In the genomic region with DNA sequence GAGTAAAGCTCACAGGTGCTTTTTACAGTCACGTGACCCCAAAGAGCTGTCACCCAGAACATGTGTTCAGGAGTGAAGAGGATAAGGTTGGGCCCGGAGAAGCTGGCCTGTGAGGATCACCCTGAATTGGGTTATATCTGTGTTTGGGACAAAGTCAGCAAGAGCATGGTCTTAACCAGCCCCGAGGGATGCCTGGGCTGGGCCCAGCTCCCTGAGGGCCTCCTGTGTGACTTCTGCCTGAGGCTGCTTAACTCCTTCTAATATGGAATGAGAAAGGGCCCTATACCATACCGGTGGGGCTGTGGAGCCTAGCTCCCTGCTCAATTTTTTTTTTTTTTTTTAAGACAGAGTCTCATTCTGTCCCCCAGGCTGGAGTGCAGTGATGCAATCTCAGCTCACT, we compare ENCODE assay signal across 12 cellular contexts. TPM values are rescaled to one million over a fixed set of nuclear protein-coding genes. Genes with fewer than 3 reads are reported as not detected.
A peak's percentile ranks its signal among the peaks of the same experiment; 100 is the strongest.
DNase-seq lines count a peak whose midpoint lies in the region; ATAC-seq and TF ChIP-seq lines count a peak whose summit lies in the region.
"Had no signal": no experiment of that assay in that cellular context is flagged by ENCODE, and none has a peak within 500 bp of the region (broad histone marks: within the 10 kb centered on the region; RNA-seq: fewer than 3 reads in every experiment).

No MANE protein-coding gene starts in this region.

- 77 to 90% (median 84%) methylated on average over 4 of the region's 4 CpGs for WGBS in stomach, 5 donors

- BruUV-seq in Calu3 (replicated peaks; lab: Mats Ljungman, UMichigan), result no TSS peak
- no TSS peak for BruUV-seq in Panc1 (replicated peaks; lab: Mats Ljungman, UMichigan)

- no peak for DNase-seq in Calu3
- no peak for DNase-seq in Panc1 (ENCODE audit: low read depth, low spot score)
- DNase-seq in epithelial cell of esophagus (ENCODE audit: low read depth), result no peak
- no peak for DNase-seq in NCI-H2107 treated with DMSO at 0.1 percent for 48 hours (lab: John Stamatoyannopoulos, UW; ENCODE audit: unreplicated experiment)
- no peak for DNase-seq in stomach
- no peak for DNase-seq in SW 1271 (lab: John Stamatoyannopoulos, UW)
- DNase-seq: NCI-H1092 treated with DMSO at 0.1 percent for 48 hours, NCI-H526 treated with DMSO at 0.1 percent for 48 hours had no signal

- intact Hi-C loops in Calu3 (cut with micrococcal nuclease; ENCODE audit: unreplicated experiment) (loop anchor here (10.0 kb wide), 1 partner anchor 66 kb away; no protein-coding TSS in a partner anchor), Panc1 (cut with micrococcal nuclease; ENCODE audit: unreplicated experiment) (no loop called here), stomach (cut with DNase I; ENCODE audit: low total_unique reads) (no loop called here)

- H3K27me3 Mint-ChIP-seq in Calu3 (ENCODE audit: unreplicated experiment), result no peaks in the 10 kb centered on the region

- peak overlapping the region; percentile 96 for H3K4me3 Mint-ChIP-seq in Calu3 (ENCODE audit: low read depth, unreplicated experiment)

- TF ChIP-seq CTCF in 22Rv1 (IDR thresholded peaks at IDR 0.05) (no peak), Calu3 (IDR thresholded peaks at IDR 0.05; ENCODE audit: unreplicated experiment) (no peak), Panc1 (IDR thresholded peaks at IDR 0.05) (no peak), epithelial cell of esophagus (IDR thresholded peaks at IDR 0.05; ENCODE audit: insufficient read depth, low read depth, low read length, missing control alignments) (no peak), stomach (IDR thresholded peaks at IDR 0.05) (no peak)

- peaks cover 56% of the 10 kb centered on the region for H3K4me1 Mint-ChIP-seq in Calu3 (ENCODE audit: low read depth, unreplicated experiment)

- H3K9me3 ChIP-seq in Panc1 (ENCODE audit: control insufficient read depth, insufficient read depth, low read depth, low read length) (no peaks in the 10 kb centered on the region), stomach (no peaks in the 10 kb centered on the region)
- H3K9me3 ChIP-seq: tibial nerve had no signal

- in situ Hi-C loops in Panc1 (cut with HindIII; ENCODE audit: low pct_unique_long_range_greater_than_20kb, low sequenced_read_pairs), result no loop called here

- ATAC-seq in Panc1 (no peak), GM21717 (IDR thresholded peaks at IDR 0.05; ENCODE audit: unreplicated experiment) (no peak)

- H3K36me3 Mint-ChIP-seq in Calu3 (ENCODE audit: insufficient read depth, unreplicated experiment), result peaks cover 70% of the 10 kb centered on the region

- TF ChIP-seq EP300 in stomach (IDR thresholded peaks at IDR 0.05), result no peak

- no peak overlapping the region for H3K27ac Mint-ChIP-seq in Calu3 (ENCODE audit: unreplicated experiment)

- POLR2A ChIA-PET in Panc1 (lab: Charles Lee), result interaction anchor here (0.8 kb wide), 1 partner anchor 25 kb away, joined by 5 read pairs; no protein-coding TSS in a partner anchor

- CTCF ChIA-PET in Calu3 (lab: Charles Lee) (interaction anchor here (0.5 to 1.3 kb wide), 3 partner anchors 13 to 154 kb away, joined by 4 to 8 read pairs (median 6); no protein-coding TSS in a partner anchor), Panc1 (lab: Charles Lee) (interaction anchor here (0.6 kb wide), 1 partner anchor 24 kb away, joined by 3 read pairs; no protein-coding TSS in a partner anchor)

- H3K36me3 ChIP-seq in Panc1 (ENCODE audit: control insufficient read depth, insufficient read depth, low read length), result peaks cover 7% of the 10 kb centered on the region
- H3K36me3 ChIP-seq in stomach, result no peaks in the 10 kb centered on the region
- H3K36me3 ChIP-seq: tibial nerve had no signal

- peak overlapping the region; percentile 75 to 88; a peak in 3 of 4 replicates for H3K4me3 ChIP-seq in Panc1 (ENCODE audit: low read depth in 2 of 2, low read length in 2 of 2)
- peak overlapping the region; percentile 19 for H3K4me3 ChIP-seq in epithelial cell of esophagus (ENCODE audit: low read length)
- H3K4me3 ChIP-seq in stomach, result no peak overlapping the region
- H3K4me3 ChIP-seq: tibial nerve had no signal

- no peak for TF ChIP-seq POLR2A in stomach (IDR thresholded peaks at IDR 0.05)

- no peaks in the 10 kb centered on the region for H3K9me3 Mint-ChIP-seq in Calu3 (ENCODE audit: low read depth, unreplicated experiment)

- H3K4me1 ChIP-seq in Panc1 (ENCODE audit: control insufficient read depth, insufficient read depth, low read length), result peaks cover 58% of the 10 kb centered on the region
- H3K4me1 ChIP-seq in stomach, result peaks cover 22 to 62% (median 41%) of the 10 kb centered on the region in 4 donors

- H3K27ac ChIP-seq in 22Rv1, result peak overlapping the region; percentile 91; the same call in 1 of the 2 replicates
- peak overlapping the region; percentile 95 for H3K27ac ChIP-seq in Panc1 (ENCODE audit: low read length)
- no peak overlapping the region for H3K27ac ChIP-seq in stomach
- H3K27ac ChIP-seq: tibial nerve had no signal

- no peaks in the 10 kb centered on the region for H3K27me3 ChIP-seq in Panc1 (ENCODE audit: control insufficient read depth, insufficient read depth, low read length)
- no peaks in the 10 kb centered on the region for H3K27me3 ChIP-seq in stomach
- H3K27me3 ChIP-seq: tibial nerve had no signal

RNA-seq across cellular contexts. Expression of a gene that starts 2.5 kb away (rescaled TPM):
- total RNA-seq in Calu3 (2022) (28.9 and 32.4 TPM in 2 replicates), Panc1 (2021; ENCODE audit: unreplicated experiment) (39.9 TPM), stomach (10 to 100 TPM in 2 of 5 donors, 1 to 10 TPM in 3; 2.9 to 12.3 (median 4.5) TPM)
- 32.9 TPM for polyA plus RNA-seq in Panc1 (2012; ENCODE audit: insufficient read length)
- polyA plus RNA-seq in stomach, result 1 to 10 TPM; 4.7 to 9.4 (median 8.0) TPM

RNA-seq across cellular contexts. Expression of a gene that starts 32.8 kb away (rescaled TPM):
- total RNA-seq in Calu3 (2022) (12.8 and 13.8 TPM in 2 replicates), Panc1 (2021; ENCODE audit: unreplicated experiment) (13.8 TPM), stomach (1 to 10 TPM in 4 of 5 donors, not detected in 1; 3.5 to 8.7 (median 6.7) TPM)
- 11.9 TPM for polyA plus RNA-seq in Panc1 (2012; ENCODE audit: insufficient read length)
- 10 to 100 TPM in 1 of 3 donors, 1 to 10 TPM in 2; 3.7 to 13.9 (median 4.2) TPM for polyA plus RNA-seq in stomach

RNA-seq across cellular contexts. Expression of a gene that starts 40.2 kb away (rescaled TPM):
- total RNA-seq in Calu3 (2022) (42.0 and 56.5 TPM in 2 replicates), Panc1 (2021; ENCODE audit: unreplicated experiment) (223 TPM), stomach (100 to 1,000 TPM in 1 of 5 donors, 10 to 100 TPM in 4; 11.0 to 117 (median 15.1) TPM)
- 148 TPM for polyA plus RNA-seq in Panc1 (2012; ENCODE audit: insufficient read length)
- polyA plus RNA-seq in stomach, result 10 to 100 TPM in 1 of 3 donors, 1 to 10 TPM in 2; 1.5 to 46.3 (median 2.1) TPM

RNA-seq across cellular contexts. Expression of a gene that starts 46.8 kb away (rescaled TPM):
- total RNA-seq in Calu3 (2022) (1.4 TPM in 2 replicates), Panc1 (2021; ENCODE audit: unreplicated experiment) (0.08 TPM), stomach (10 to 100 TPM in 1 of 5 donors, 1 to 10 TPM in 3, under 1 TPM in 1; under 0.01 to 11.1 (median 1.7) TPM)
- 0.15 TPM for polyA plus RNA-seq in Panc1 (2012; ENCODE audit: insufficient read length)
- under 1 TPM; 0.38 to 0.81 (median 0.76) TPM for polyA plus RNA-seq in stomach
- total RNA-seq: endothelial cell of umbilical vein had no signal
- polyA plus RNA-seq: endothelial cell of umbilical vein had no signal

Comparison
In these comparisons a context has a peak if more than half of its experiments do, and no peak if none do; other contexts are left out.
1. H3K27ac ChIP-seq: peak in 22Rv1 (single experiment) and Panc1 (single experiment); none in stomach (0 of 5).
2. H3K4me3 ChIP-seq: peak in Panc1 (2 of 2) and epithelial cell of esophagus (single experiment); none in stomach (0 of 4).